Comparison of ENCODE assay signal across 19 cellular contexts in the genomic region with DNA sequence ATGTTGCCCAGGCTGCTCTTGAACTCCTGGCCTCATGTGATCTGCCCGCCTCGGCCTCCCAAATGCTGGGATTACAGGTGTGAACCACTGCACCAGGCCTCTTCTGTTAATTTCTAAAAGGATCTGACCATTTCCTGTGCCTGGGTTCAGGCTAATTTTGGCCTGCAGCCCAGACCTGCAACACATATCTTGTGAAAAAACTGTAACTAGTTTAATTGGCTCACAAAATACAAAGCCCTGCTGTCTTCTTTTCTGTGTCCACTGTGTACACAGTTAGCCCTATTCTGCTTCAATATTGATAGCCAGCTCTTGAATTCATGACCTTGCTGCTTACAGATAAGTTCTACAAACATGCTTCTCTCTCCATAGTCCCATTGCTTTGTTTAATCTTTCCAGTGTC.
DNase-seq lines count a peak whose midpoint lies in the region; ATAC-seq and TF ChIP-seq lines count a peak whose summit lies in the region.
"Had no signal": no experiment of that assay in that cellular context is flagged by ENCODE, and none has a peak within 500 bp of the region (broad histone marks: within the 10 kb centered on the region; RNA-seq: fewer than 3 reads in every experiment).

No MANE protein-coding gene starts in this region.

- H4K91ac ChIP-seq in H9 (ENCODE audit: insufficient read length, low read depth, low read length) = no peak overlapping the region

- H3K4me3 ChIP-seq in aorta (ENCODE audit: low read length in 2 of 2) = no peak overlapping the region
- H3K4me3 ChIP-seq: K562 had no signal

- H3K9ac ChIP-seq in H9 (ENCODE audit: extremely low read depth, insufficient read length, low read length) = no peak overlapping the region

- no peak overlapping the region for H3K27ac ChIP-seq in H9 (ENCODE audit: insufficient read length, low read depth, low read length)
- H3K27ac ChIP-seq in aorta (ENCODE audit: low read depth in 1 of 2, low read length in 2 of 2) = no peak overlapping the region

- TF ChIP-seq CTCF in H9 (conservative IDR thresholded peaks at IDR 0.05) = no peak

- H2BK15ac ChIP-seq in H9 (ENCODE audit: low read depth, low read length) = no peak overlapping the region

- peaks cover under 1 to 10% of the 10 kb centered on the region in 2 experiments; a peak in 2 of 4 replicates for H3K4me1 Mint-ChIP-seq in H9
- H3K4me1 Mint-ChIP-seq in activated T-cell treated with anti-CD3 and anti-CD28 coated beads, Interleukin-2, amount 50 U/mL, for 72 hours (ENCODE audit: low read depth) = no peaks in the 10 kb centered on the region
- H3K4me1 Mint-ChIP-seq: B cell, nephron progenitor cell had no signal

- no peaks in the 10 kb centered on the region for H3K23me2 ChIP-seq in H9 (ENCODE audit: insufficient read length, low read depth, low read length, poor library complexity, severe bottlenecking)

- no peak overlapping the region for H3K4me3 Mint-ChIP-seq in H9
- no peak overlapping the region for H3K4me3 Mint-ChIP-seq in activated T-cell treated with anti-CD3 and anti-CD28 coated beads, Interleukin-2, amount 50 U/mL, for 72 hours
- H3K4me3 Mint-ChIP-seq: activated CD8-positive, alpha-beta T cell treated with anti-CD3 and anti-CD28 coated beads for 36 hours; B cell; HFFc6; nephron progenitor cell had no signal

- no peak overlapping the region for H3K18ac ChIP-seq in H9 (ENCODE audit: insufficient read length, low read depth, low read length)

- H3K9me3 ChIP-seq in H9 (ENCODE audit: control insufficient read depth, low read depth, low read length) (no peaks in the 10 kb centered on the region), aorta (ENCODE audit: control insufficient read depth, low read length) (no peaks in the 10 kb centered on the region)

- H4K5ac ChIP-seq in H9 (ENCODE audit: insufficient read length, low read depth, low read length) = no peak overlapping the region

- no peak overlapping the region for H3K14ac ChIP-seq in H9 (ENCODE audit: insufficient read depth, low read length)

- H3K4me1 ChIP-seq in H9 (ENCODE audit: insufficient read depth, low read length) = no peaks in the 10 kb centered on the region
- no peaks in the 10 kb centered on the region for H3K4me1 ChIP-seq in aorta (ENCODE audit: control insufficient read depth in 1 of 2, insufficient read depth in 2 of 2, low read length in 2 of 2)

- no peaks in the 10 kb centered on the region for H3K79me2 ChIP-seq in H9 (ENCODE audit: insufficient read depth, low read length)

- H2AK5ac ChIP-seq in H9 (ENCODE audit: insufficient read length, low read length) = no peak overlapping the region

- no peak overlapping the region for H2BK5ac ChIP-seq in H9 (ENCODE audit: insufficient read length, low read length)

- no peak overlapping the region for H3K56ac ChIP-seq in H9 (ENCODE audit: insufficient read length, low read depth, low read length)

- DNase-seq in H9 (no peak), NCI-H2029 treated with DMSO at 0.1 percent for 48 hours (lab: John Stamatoyannopoulos, UW) (peak; percentile 69), cerebellar cortex (ENCODE audit: low spot score) (peak; percentile 35), renal cortical epithelial cell (ENCODE audit: low read depth) (peak; percentile 27), GM19238 (ENCODE audit: insufficient read length, low spot score) (no peak), aorta (no peak)
- DNase-seq in activated T-cell treated with anti-CD3 and anti-CD28 coated beads, Interleukin-2, amount 50 U/mL, for 72 hours = no peak
- DNase-seq: activated CD8-positive, alpha-beta T cell treated with anti-CD3 and anti-CD28 coated beads for 36 hours; activated T-cell treated with anti-CD3 and anti-CD28 coated beads, Interleukin-2, amount 50 U/mL, for 48 hours; effector CD8-positive, alpha-beta T cell; HFFc6; mesenchymal stem cell; NCI-H146; NCI-H524 treated with DMSO at 0.1 percent for 48 hours; nephron progenitor cell; stimulated activated CD4-positive, alpha-beta T cell treated with anti-CD3 and anti-CD28 coated beads, Interleukin-2, amount 100 ng/mL, for 24 hours had no signal

- H4K20me1 ChIP-seq in H9 (ENCODE audit: control insufficient read depth, insufficient read depth, insufficient read length) = no peaks in the 10 kb centered on the region

- H3K9me3 Mint-ChIP-seq in H9 = no peaks in the 10 kb centered on the region; a peak in 1 of 5 replicates
- H3K9me3 Mint-ChIP-seq in activated T-cell treated with anti-CD3 and anti-CD28 coated beads, Interleukin-2, amount 50 U/mL, for 72 hours = peaks cover 9 to 11% of the 10 kb centered on the region in 2 donors
- H3K9me3 Mint-ChIP-seq: nephron progenitor cell had no signal

- H2BK20ac ChIP-seq in H9 (ENCODE audit: low read depth, low read length, poor library complexity, severe bottlenecking) = no peak overlapping the region

- H4K8ac ChIP-seq in H9 (replicated peaks; ENCODE audit: insufficient read length, low read depth, low read length) = no peak overlapping the region

- ATAC-seq in aorta (ENCODE audit: low FRiP score) = no peak
- no peak for ATAC-seq in activated T-cell treated with anti-CD3 and anti-CD28 coated beads, Interleukin-2, amount 50 U/mL, for 72 hours (replicated peaks in 1 of 2)
- ATAC-seq: activated CD8-positive, alpha-beta T cell treated with anti-CD3 and anti-CD28 coated beads for 36 hours; K562; sciatic nerve had no signal

- intact Hi-C loops in aorta (cut with DNase I) = no loop called here

- H3K4ac ChIP-seq in H9 (ENCODE audit: low read depth, low read length) = no peak overlapping the region

- no peaks in the 10 kb centered on the region for H3K79me1 ChIP-seq in H9 (ENCODE audit: insufficient read depth, low read depth, low read length, poor library complexity, severe bottlenecking)

- H2BK120ac ChIP-seq in H9 (ENCODE audit: low read depth, low read length, poor library complexity, severe bottlenecking) = no peak overlapping the region

- no peak overlapping the region for H3K4me2 ChIP-seq in H9 (ENCODE audit: insufficient read depth, insufficient read length, low read length)

- no peak overlapping the region for H2BK12ac ChIP-seq in H9 (ENCODE audit: insufficient read length, low read depth, low read length)

- peak overlapping the region in 2 of 3 experiments; percentile 19 to 33; a peak in 3 of 7 replicates for H3K27ac Mint-ChIP-seq in H9
- H3K27ac Mint-ChIP-seq in activated T-cell treated with anti-CD3 and anti-CD28 coated beads, Interleukin-2, amount 50 U/mL, for 72 hours = no peak overlapping the region
- H3K27ac Mint-ChIP-seq: activated CD8-positive, alpha-beta T cell treated with anti-CD3 and anti-CD28 coated beads for 36 hours; B cell; HFFc6; nephron progenitor cell had no signal

- H3K36me3 Mint-ChIP-seq in H9 (ENCODE audit: insufficient read depth in 1 of 3, low read depth in 3 of 3) = peaks cover 0 to 3% (median 2%) of the 10 kb centered on the region in 3 experiments; a peak in 1 of 7 replicates
- H3K36me3 Mint-ChIP-seq in activated T-cell treated with anti-CD3 and anti-CD28 coated beads, Interleukin-2, amount 50 U/mL, for 72 hours (ENCODE audit: insufficient read depth in 2 of 2) = no peaks in the 10 kb centered on the region

- no CpG with 5 or more reads among the region's 2 CpGs for WGBS in H9 (ENCODE audit: extremely low coverage, insufficient read length, low lambda C conversion rate)
- 86 to 92% methylated on average over 2 of the region's 2 CpGs for WGBS in aorta, 2 donors

- no peak overlapping the region for H2AFZ ChIP-seq in H9 (ENCODE audit: low read length)

- H3K23ac ChIP-seq in H9 (ENCODE audit: insufficient read length, low read depth, low read length) = no peak overlapping the region

- H3K27me3 ChIP-seq in H9 (ENCODE audit: insufficient read depth, low read length) (no peaks in the 10 kb centered on the region), aorta (ENCODE audit: control insufficient read depth in 1 of 2, insufficient read depth in 2 of 2, low read length in 1 of 2) (no peaks in the 10 kb centered on the region)

- no peaks in the 10 kb centered on the region; the same call in 1 of the 2 replicates for H3K27me3 Mint-ChIP-seq in H9 (ENCODE audit: low read depth)
- H3K27me3 Mint-ChIP-seq in activated T-cell treated with anti-CD3 and anti-CD28 coated beads, Interleukin-2, amount 50 U/mL, for 72 hours (ENCODE audit: low read depth) = no peaks in the 10 kb centered on the region
- H3K27me3 Mint-ChIP-seq: activated CD8-positive, alpha-beta T cell treated with anti-CD3 and anti-CD28 coated beads for 36 hours; B cell had no signal

- H3K36me3 ChIP-seq in aorta (ENCODE audit: control insufficient read depth in 1 of 2, insufficient read depth in 2 of 2, low read length in 1 of 2) = no peaks in the 10 kb centered on the region

- no peak overlapping the region for H3T11ph ChIP-seq in H9 (ENCODE audit: low read length)

Comparison
In these comparisons a context has a peak if more than half of its experiments do, and no peak if none do; other contexts are left out.
1. DNase-seq: peak in NCI-H2029 treated with DMSO at 0.1 percent for 48 hours (single experiment), cerebellar cortex (single experiment) and renal cortical epithelial cell (single experiment); none in H9 (single experiment), GM19238 (single experiment), aorta (0 of 2) and activated T-cell treated with anti-CD3 and anti-CD28 coated beads, Interleukin-2, amount 50 U/mL, for 72 hours (0 of 2).